In genomic region chr12:49828143-49829091, GRCh38 we compare ENCODE assay signal across 8 cellular contexts. TPM values are rescaled to one million over a fixed set of nuclear protein-coding genes. Genes with fewer than 3 reads are reported as not detected.
A peak's percentile ranks its signal among the peaks of the same experiment; 100 is the strongest.
DNase-seq lines count a peak whose midpoint lies in the region; ATAC-seq, FAIRE-seq and TF ChIP-seq lines count a peak whose summit lies in the region.

TSS of gene NCKAP5L (minus strand) at chr12:49828413. CDS start at chr12:49804044, 24,369 bp downstream.

- H3K27me3 ChIP-seq in astrocyte (ENCODE audit: insufficient read depth, low read length) (no peaks in the 10 kb centered on the region), right cardiac atrium (ENCODE audit: control insufficient read depth, insufficient read depth) (no peaks in the 10 kb centered on the region), rectal smooth muscle tissue (ENCODE audit: control insufficient read depth, insufficient read depth, low read length) (no peaks in the 10 kb centered on the region), vagina (no peaks in the 10 kb centered on the region)

- TF ChIP-seq CTCF in astrocyte (IDR thresholded peaks at IDR 0.05; ENCODE audit: insufficient read depth, low read depth, low read length): no peak
- no peak for TF ChIP-seq CTCF in vagina (IDR thresholded peaks at IDR 0.05)

- DNase-seq in NCI-H187 treated with DMSO at 0.1 percent for 48 hours (lab: John Stamatoyannopoulos, UW): peak; percentile 40
- DNase-seq in T-helper 2 cell treated with Interferon-gamma antibody and Interleukin-4, amounts not matched to agents 5 μg/mL and 100 μg/mL, for 36 hours (ENCODE audit: low spot score): peak; percentile 91
- DNase-seq in astrocyte (ENCODE audit: low read depth): peak; percentile 89
- peak; percentile 98 to 99 (median 99) for DNase-seq in right cardiac atrium
- DNase-seq in vagina (ENCODE audit: extremely low spot score in 2 of 2): peak in 1 of 2 donors; percentile 96

- H2AFZ ChIP-seq in astrocyte (ENCODE audit: low read depth, low read length): peak within 1 kb of the TSS; percentile 93

- no peaks in the 10 kb centered on the region for H3K9me3 ChIP-seq in astrocyte (ENCODE audit: insufficient read depth, low read depth, low read length)
- no peaks in the 10 kb centered on the region for H3K9me3 ChIP-seq in right cardiac atrium (ENCODE audit: control insufficient read depth, low read length)
- H3K9me3 ChIP-seq in vagina: no peaks in the 10 kb centered on the region

- H3K9ac ChIP-seq in astrocyte (ENCODE audit: low read length) (peak within 1 kb of the TSS; percentile 87), rectal smooth muscle tissue (ENCODE audit: low read length) (peak within 1 kb of the TSS; percentile 57)

- peak within 1 kb of the TSS; percentile 97 for H3K4me3 Mint-ChIP-seq in T-helper 2 cell treated with Interferon-gamma antibody and Interleukin-4, amounts not matched to agents 5 μg/mL and 100 μg/mL, for 36 hours
- peak within 1 kb of the TSS; percentile 95 for H3K4me3 Mint-ChIP-seq in astrocyte (ENCODE audit: unreplicated experiment)

- ATAC-seq in GM18498 (IDR thresholded peaks at IDR 0.05; ENCODE audit: unreplicated experiment) (peak; percentile 92), HG02938 (IDR thresholded peaks at IDR 0.05; ENCODE audit: unreplicated experiment) (peak; percentile 73), right cardiac atrium (peak; percentile 98)

- peak within 1 kb of the TSS; percentile 81 for H3K27ac ChIP-seq in astrocyte (ENCODE audit: low read depth, low read length)
- H3K27ac ChIP-seq in right cardiac atrium (ENCODE audit: low read length): peak within 1 kb of the TSS; percentile 87
- H3K27ac ChIP-seq in rectal smooth muscle tissue (ENCODE audit: low read depth, low read length): peak within 1 kb of the TSS; percentile 92
- peak within 1 kb of the TSS; percentile 88 for H3K27ac ChIP-seq in vagina

- H4K20me1 ChIP-seq in astrocyte (ENCODE audit: insufficient read depth, low read length): peaks cover 39% of the 10 kb centered on the region

- H3K4me1 Mint-ChIP-seq in T-helper 2 cell treated with Interferon-gamma antibody and Interleukin-4, amounts not matched to agents 5 μg/mL and 100 μg/mL, for 36 hours (ENCODE audit: low read depth): peaks cover 17% of the 10 kb centered on the region
- H3K4me1 Mint-ChIP-seq in astrocyte (ENCODE audit: low read depth, unreplicated experiment): peaks cover 40% of the 10 kb centered on the region

- no peaks in the 10 kb centered on the region for H3K9me3 Mint-ChIP-seq in T-helper 2 cell treated with Interferon-gamma antibody and Interleukin-4, amounts not matched to agents 5 μg/mL and 100 μg/mL, for 36 hours
- no peaks in the 10 kb centered on the region for H3K9me3 Mint-ChIP-seq in astrocyte (ENCODE audit: unreplicated experiment)

- peak within 1 kb of the TSS; percentile 89 for H3K27ac Mint-ChIP-seq in T-helper 2 cell treated with Interferon-gamma antibody and Interleukin-4, amounts not matched to agents 5 μg/mL and 100 μg/mL, for 36 hours
- peak within 1 kb of the TSS; percentile 99 for H3K27ac Mint-ChIP-seq in astrocyte (ENCODE audit: unreplicated experiment)

- peaks cover 44% of the 10 kb centered on the region for H3K79me2 ChIP-seq in astrocyte (ENCODE audit: insufficient read depth, low read length)

- H3K4me2 ChIP-seq in astrocyte (ENCODE audit: low read length): peak within 1 kb of the TSS; percentile 97

- H3K4me1 ChIP-seq in astrocyte (ENCODE audit: insufficient read depth, low read length): peaks cover 41% of the 10 kb centered on the region
- peaks cover 22% of the 10 kb centered on the region for H3K4me1 ChIP-seq in right cardiac atrium (ENCODE audit: control insufficient read depth, insufficient read depth, low read length)
- H3K4me1 ChIP-seq in rectal smooth muscle tissue (ENCODE audit: control insufficient read depth, insufficient read depth, low read length): peaks cover 13% of the 10 kb centered on the region
- H3K4me1 ChIP-seq in vagina: peaks cover 51% of the 10 kb centered on the region

- under 1% methylated on average over 60 of the region's 60 CpGs for WGBS in right cardiac atrium

- intact Hi-C loops in right cardiac atrium (cut with DNase I) (no loop called here), vagina (cut with DNase I) (no loop called here)

- H3K36me3 Mint-ChIP-seq in T-helper 2 cell treated with Interferon-gamma antibody and Interleukin-4, amounts not matched to agents 5 μg/mL and 100 μg/mL, for 36 hours (ENCODE audit: low read depth): no peaks in the 10 kb centered on the region
- H3K36me3 Mint-ChIP-seq in astrocyte (ENCODE audit: low read depth, unreplicated experiment): no peaks in the 10 kb centered on the region

- FAIRE-seq in astrocyte (lab: Jason Lieb, UNC): no peak

- peaks cover 24% of the 10 kb centered on the region for H3K27me3 Mint-ChIP-seq in T-helper 2 cell treated with Interferon-gamma antibody and Interleukin-4, amounts not matched to agents 5 μg/mL and 100 μg/mL, for 36 hours (ENCODE audit: low read depth)
- peaks cover 3% of the 10 kb centered on the region for H3K27me3 Mint-ChIP-seq in astrocyte (ENCODE audit: low read depth, unreplicated experiment)

- H3K36me3 ChIP-seq in astrocyte (ENCODE audit: insufficient read depth, low read length) (no peaks in the 10 kb centered on the region), rectal smooth muscle tissue (ENCODE audit: control insufficient read depth, insufficient read depth, low read length) (no peaks in the 10 kb centered on the region), vagina (no peaks in the 10 kb centered on the region)

- peak in 1 of 2 donors; percentile 16 for TF ChIP-seq POLR2A in vagina (IDR thresholded peaks at IDR 0.05)

- H3K4me3 ChIP-seq in astrocyte (ENCODE audit: insufficient read depth, low read depth, low read length) (peak within 1 kb of the TSS; percentile 82), right cardiac atrium (ENCODE audit: low read length) (peak within 1 kb of the TSS; percentile 98), rectal smooth muscle tissue (ENCODE audit: low read length) (peak within 1 kb of the TSS; percentile 78), vagina (peak within 1 kb of the TSS; percentile 81 to 97)

RNA-seq across cellular contexts. Expression of gene NCKAP5L, which starts in this region (rescaled TPM):
- total RNA-seq in astrocyte (59.5 and 60.4 TPM in 2 replicates), right cardiac atrium (10 to 100 TPM; 20.3 to 23.2 (median 21.1) TPM), vagina (15.7 TPM)
- 18.1 TPM for polyA plus RNA-seq in right cardiac atrium
